In the genomic region with DNA sequence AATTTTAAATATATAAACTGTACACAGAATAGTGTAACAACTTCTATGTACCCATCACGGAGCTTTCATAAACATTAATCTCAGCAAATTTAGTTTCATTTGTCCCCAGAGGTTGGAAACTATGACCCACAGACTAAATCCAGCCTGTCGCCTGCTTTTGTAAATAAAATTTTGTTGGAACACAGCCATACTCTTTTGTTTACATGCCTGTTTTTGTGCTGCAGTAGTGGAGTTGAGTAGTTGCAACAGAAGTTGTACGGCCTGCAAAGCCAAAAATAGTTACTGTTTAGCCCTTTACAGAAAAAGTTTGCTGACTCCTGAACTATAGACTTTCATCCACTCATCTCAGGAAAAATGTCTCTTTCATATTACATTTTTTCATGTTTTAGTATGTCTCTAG, we compare ENCODE assay signal across 15 cellular contexts. TPM values are rescaled to one million over a fixed set of nuclear protein-coding genes. Genes with fewer than 3 reads are reported as not detected.
DNase-seq lines count a peak whose midpoint lies in the region; ATAC-seq and TF ChIP-seq lines count a peak whose summit lies in the region.
"Had no signal": no experiment of that assay in that cellular context is flagged by ENCODE, and none has a peak within 500 bp of the region (broad histone marks: within the 10 kb centered on the region; RNA-seq: fewer than 3 reads in every experiment).

No MANE protein-coding gene starts in this region.

- H3F3A ChIP-seq in MM.1S (ENCODE audit: insufficient read depth, low read length), result no peaks in the 10 kb centered on the region

- RAD21 ChIA-PET in HCT116 (lab: Charles Lee; ENCODE audit: low non-redundant PET in 1 of 2, low total read pairs in 2 of 2, uncharacterized antibody in 2 of 2, unreplicated experiment in 2 of 2), result no interaction called here

- CTCF ChIA-PET in HCT116 (lab: Charles Lee), result no interaction called here

- H3K79me2 ChIP-seq in HCT116 (ENCODE audit: insufficient read depth, low read length) (no peaks in the 10 kb centered on the region), OCI-LY3 (ENCODE audit: low read length) (no peaks in the 10 kb centered on the region), MM.1S (ENCODE audit: low read length) (no peaks in the 10 kb centered on the region)

- TF ChIP-seq POLR2A in HCT116 (IDR thresholded peaks at IDR 0.05; ENCODE audit: borderline replicate concordance, extremely low read depth, insufficient read depth, insufficient read length), result no peak

- TF ChIP-seq RAD21 in HCT116 (IDR thresholded peaks at IDR 0.05; ENCODE audit: low read depth), result no peak

- TF ChIP-seq CTCF in HCT116 (IDR thresholded peaks at IDR 0.05 in 2 of 3, conservative IDR thresholded peaks at IDR 0.05 in 1 of 3; ENCODE audit: borderline replicate concordance in 1 of 3, insufficient read depth in 1 of 3, low read depth in 2 of 3, low read length in 2 of 3) (no peak), OCI-LY3 (IDR thresholded peaks at IDR 0.05; ENCODE audit: low read depth, low read length) (no peak), MM.1S (IDR thresholded peaks at IDR 0.05; ENCODE audit: low read length) (no peak)

- no peak for ATAC-seq in HCT116
- ATAC-seq in left lobe of liver, result peak; percentile 90
- ATAC-seq in HG03439 (IDR thresholded peaks at IDR 0.05; ENCODE audit: unreplicated experiment), result no peak
- no peak for ATAC-seq in HG03139 (IDR thresholded peaks at IDR 0.05; ENCODE audit: unreplicated experiment)
- ATAC-seq: stimulated activated naive CD8-positive, alpha-beta T cell treated with anti-CD3 and anti-CD28 coated beads, Interleukin-15, Interleukin-2, amounts not matched to agents 100 U/mL and 50 U/mL, for 24 hours had no signal

- BruUV-seq in HCT116 (replicated peaks; lab: Mats Ljungman, UMichigan), result no TSS peak

- peak overlapping the region; percentile 54 for H2AFZ ChIP-seq in HCT116 (ENCODE audit: low read depth, low read length, poor library complexity, severe bottlenecking)
- H2AFZ ChIP-seq in OCI-LY3 (ENCODE audit: low read depth, low read length), result no peak overlapping the region
- no peak overlapping the region for H2AFZ ChIP-seq in MM.1S (ENCODE audit: low read length)

- H3K4me2 ChIP-seq in HCT116 (ENCODE audit: low read length), result no peak overlapping the region
- peak overlapping the region; percentile 14; the same call in 1 of the 2 replicates for H3K4me2 ChIP-seq in OCI-LY3 (ENCODE audit: low read length)
- H3K4me2 ChIP-seq in MM.1S (ENCODE audit: low read depth, low read length), result no peak overlapping the region

- H3K36me3 ChIP-seq in HCT116 (ENCODE audit: control insufficient read depth in 1 of 2, insufficient read depth in 2 of 2, low read length in 2 of 2) (no peaks in the 10 kb centered on the region), OCI-LY3 (replicated peaks; ENCODE audit: low read depth, low read length) (no peaks in the 10 kb centered on the region), MM.1S (replicated peaks; ENCODE audit: insufficient read depth, low read length) (no peaks in the 10 kb centered on the region)
- H3K36me3 ChIP-seq: cardiac muscle cell, SJSA1 had no signal

- H3K4me3 ChIP-seq in HCT116 (replicated peaks in 1 of 2; ENCODE audit: low read depth in 1 of 2, low read length in 2 of 2), result no peak overlapping the region
- no peak overlapping the region for H3K4me3 ChIP-seq in OCI-LY3 (ENCODE audit: low read length)
- H3K4me3 ChIP-seq in MM.1S (ENCODE audit: low read length), result no peak overlapping the region
- H3K4me3 ChIP-seq: cardiac muscle cell, SJSA1 had no signal

- peak; percentile 9 for DNase-seq in AG08395 (ENCODE audit: low spot score)
- no peak for DNase-seq in HCT116 (ENCODE audit: low read depth, low spot score)
- peak; percentile 56 for DNase-seq in left lobe of liver (ENCODE audit: low spot score)
- DNase-seq in inferior parietal cortex (ENCODE audit: extremely low spot score), result no peak
- DNase-seq in MM.1S, result no peak
- DNase-seq: activated naive CD4-positive, alpha-beta T cell treated with anti-CD3 and anti-CD28 coated beads, Interleukin-2, amount 10 ng/mL, durations not matched to agents 7 days and 5 days; AML-193; DND-41; retina; stimulated activated naive CD8-positive, alpha-beta T cell treated with anti-CD3 and anti-CD28 coated beads, Interleukin-15, Interleukin-2, amounts not matched to agents 100 U/mL and 50 U/mL, for 24 hours had no signal

- no peaks in the 10 kb centered on the region for H4K20me1 ChIP-seq in HCT116 (ENCODE audit: insufficient read depth)
- H4K20me1 ChIP-seq in OCI-LY3 (ENCODE audit: insufficient read depth, low read length), result no peaks in the 10 kb centered on the region
- H4K20me1 ChIP-seq in MM.1S (ENCODE audit: insufficient read depth, low read length), result no peaks in the 10 kb centered on the region

- H3K9ac ChIP-seq in HCT116 (ENCODE audit: low read length) (no peak overlapping the region), OCI-LY3 (ENCODE audit: low read length) (no peak overlapping the region), MM.1S (ENCODE audit: low read length) (no peak overlapping the region)

- H3K9me2 ChIP-seq in HCT116 (ENCODE audit: insufficient read depth) (no peaks in the 10 kb centered on the region), MM.1S (replicated peaks; ENCODE audit: insufficient read depth, low read length) (no peaks in the 10 kb centered on the region)

- intact Hi-C loops in HCT116 (cut with micrococcal nuclease), result no loop called here

- H3K27ac ChIP-seq in HCT116 (ENCODE audit: low read depth, low read length) (no peak overlapping the region), OCI-LY3 (ENCODE audit: low read length) (no peak overlapping the region), MM.1S (ENCODE audit: low read length) (no peak overlapping the region)
- H3K27ac ChIP-seq: cardiac muscle cell, SJSA1 had no signal

- H3K4me1 ChIP-seq in HCT116 (ENCODE audit: control insufficient read depth in 1 of 2, insufficient read depth in 2 of 2, low read length in 2 of 2) (no peaks in the 10 kb centered on the region), OCI-LY3 (ENCODE audit: low read length) (peaks cover 7% of the 10 kb centered on the region), MM.1S (ENCODE audit: low read length) (no peaks in the 10 kb centered on the region)

- POLR2A ChIA-PET in HCT116 (lab: Charles Lee), result no interaction called here

- H3K9me3 ChIP-seq in HCT116 (ENCODE audit: control insufficient read depth in 1 of 2, insufficient read depth in 1 of 2, low read depth in 1 of 2, low read length in 2 of 2) (no peaks in the 10 kb centered on the region), OCI-LY3 (ENCODE audit: insufficient read depth, low read length) (no peaks in the 10 kb centered on the region), MM.1S (replicated peaks; ENCODE audit: insufficient read depth, low read length) (no peaks in the 10 kb centered on the region)
- H3K9me3 ChIP-seq: SJSA1 had no signal

- H3K27me3 ChIP-seq in HCT116 (ENCODE audit: insufficient read depth, low read length) (no peaks in the 10 kb centered on the region), OCI-LY3 (ENCODE audit: low read depth, low read length) (no peaks in the 10 kb centered on the region), MM.1S (replicated peaks; ENCODE audit: insufficient read depth, low read length) (no peaks in the 10 kb centered on the region)
- H3K27me3 ChIP-seq: cardiac muscle cell, SJSA1 had no signal

TF ChIP-seq in HCT116, 20 proteins besides CTCF, POLR2A, EP300 and RAD21 (continues in another document):
- TF ChIP-seq, protein P1, sequence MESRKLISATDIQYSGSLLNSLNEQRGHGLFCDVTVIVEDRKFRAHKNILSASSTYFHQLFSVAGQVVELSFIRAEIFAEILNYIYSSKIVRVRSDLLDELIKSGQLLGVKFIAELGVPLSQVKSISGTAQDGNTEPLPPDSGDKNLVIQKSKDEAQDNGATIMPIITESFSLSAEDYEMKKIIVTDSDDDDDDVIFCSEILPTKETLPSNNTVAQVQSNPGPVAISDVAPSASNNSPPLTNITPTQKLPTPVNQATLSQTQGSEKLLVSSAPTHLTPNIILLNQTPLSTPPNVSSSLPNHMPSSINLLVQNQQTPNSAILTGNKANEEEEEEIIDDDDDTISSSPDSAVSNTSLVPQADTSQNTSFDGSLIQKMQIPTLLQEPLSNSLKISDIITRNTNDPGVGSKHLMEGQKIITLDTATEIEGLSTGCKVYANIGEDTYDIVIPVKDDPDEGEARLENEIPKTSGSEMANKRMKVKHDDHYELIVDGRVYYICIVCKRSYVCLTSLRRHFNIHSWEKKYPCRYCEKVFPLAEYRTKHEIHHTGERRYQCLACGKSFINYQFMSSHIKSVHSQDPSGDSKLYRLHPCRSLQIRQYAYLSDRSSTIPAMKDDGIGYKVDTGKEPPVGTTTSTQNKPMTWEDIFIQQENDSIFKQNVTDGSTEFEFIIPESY (IDR thresholded peaks at IDR 0.05; ENCODE audit: extremely low read depth, insufficient replicate concordance, low read length), result no peak
- TF ChIP-seq SIN3A (IDR thresholded peaks at IDR 0.05; ENCODE audit: low read depth) (no peak), SP1 (IDR thresholded peaks at IDR 0.05; ENCODE audit: low read depth) (no peak), EGR1 (IDR thresholded peaks at IDR 0.05; ENCODE audit: low read depth) (no peak), SRF (IDR thresholded peaks at IDR 0.05; ENCODE audit: low read depth) (no peak), JUND (IDR thresholded peaks at IDR 0.05) (no peak), POLR2AphosphoS5 (IDR thresholded peaks at IDR 0.05; ENCODE audit: low read depth, low read length) (no peak), TCF7L2 (IDR thresholded peaks at IDR 0.05; ENCODE audit: borderline replicate concordance, extremely low read depth, insufficient read depth, insufficient read length) (no peak), ZFX (IDR thresholded peaks at IDR 0.05) (no peak), CBX3 (IDR thresholded peaks at IDR 0.05; ENCODE audit: low read depth) (no peak), YY1 (IDR thresholded peaks at IDR 0.05; ENCODE audit: extremely low read depth, insufficient replicate concordance, low read depth, low read length) (no peak), FOSL1 (IDR thresholded peaks at IDR 0.05; ENCODE audit: low read depth) (no peak)
- TF ChIP-seq, protein P2, sequence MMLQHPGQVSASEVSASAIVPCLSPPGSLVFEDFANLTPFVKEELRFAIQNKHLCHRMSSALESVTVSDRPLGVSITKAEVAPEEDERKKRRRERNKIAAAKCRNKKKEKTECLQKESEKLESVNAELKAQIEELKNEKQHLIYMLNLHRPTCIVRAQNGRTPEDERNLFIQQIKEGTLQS (IDR thresholded peaks at IDR 0.05), result no peak

RNA-seq across cellular contexts. Expression of a gene that starts 39.8 kb away (rescaled TPM):
- total RNA-seq in HCT116 (2021; ENCODE audit: unreplicated experiment) (7.4 TPM), left lobe of liver (4.0 TPM)
- 4.3 and 5.8 TPM in 2 replicates for polyA plus RNA-seq in HCT116 (2012)

RNA-seq across cellular contexts. Expression of a gene that starts 42.3 kb away (rescaled TPM):
- total RNA-seq in HCT116 (2021; ENCODE audit: unreplicated experiment) (11.6 TPM), left lobe of liver (1.8 TPM)
- polyA plus RNA-seq in HCT116 (2012), result 6.7 and 8.8 TPM in 2 replicates

Comparison
In these comparisons a context has a peak if more than half of its experiments do, and no peak if none do; other contexts are left out.
1. DNase-seq: peak in AG08395 (single experiment) and left lobe of liver (single experiment); none in HCT116 (single experiment), inferior parietal cortex (single experiment) and MM.1S (single experiment).